Comparison of ENCODE assay signal across 17 cellular contexts in the genomic region with DNA sequence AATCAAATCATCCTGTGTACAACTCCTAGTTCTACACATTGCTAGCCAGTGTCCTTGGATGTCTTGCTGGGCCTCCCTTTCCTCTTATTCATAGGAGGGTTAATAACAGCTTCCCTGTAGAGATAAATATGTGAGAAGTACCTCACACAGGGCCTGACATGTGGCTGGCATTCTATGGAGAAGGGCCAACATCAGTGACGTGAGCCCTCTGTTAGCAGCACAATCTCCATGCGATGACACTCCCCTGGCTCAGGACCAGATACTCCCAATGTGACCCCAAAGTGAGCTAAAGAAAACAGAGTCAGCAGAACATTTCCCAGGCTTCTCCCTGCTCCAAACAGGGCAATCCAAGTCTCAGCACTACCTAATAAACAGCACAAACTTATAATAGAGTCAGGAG.
DNase-seq lines count a peak whose midpoint lies in the region; ATAC-seq and TF ChIP-seq lines count a peak whose summit lies in the region.
"Had no signal": no experiment of that assay in that cellular context is flagged by ENCODE, and none has a peak within 500 bp of the region (broad histone marks: within the 10 kb centered on the region; RNA-seq: fewer than 3 reads in every experiment).

No MANE protein-coding gene starts in this region.

- in situ Hi-C loops in brain microvascular endothelial cell (cut with HindIII; ENCODE audit: low pct_ligation_motif_present, low sequenced_read_pairs), result no loop called here

- DNase-seq in NCI-H2227 treated with DMSO at 0.1 percent for 48 hours (lab: John Stamatoyannopoulos, UW) (peak; percentile 29), brain microvascular endothelial cell (peak; percentile 84), left ventricle myocardium superior (peak; percentile 78), psoas muscle (no peak), tibial nerve (ENCODE audit: low spot score in 2 of 2) (no peak), T1000 (lab: John Stamatoyannopoulos, UW) (no peak), NOMO-1 (lab: John Stamatoyannopoulos, UW; ENCODE audit: unreplicated experiment in 2 of 2) (no peak)
- no peak for DNase-seq in stimulated activated naive CD8-positive, alpha-beta T cell treated with anti-CD3 and anti-CD28 coated beads, Interleukin-15, Interleukin-2, amounts not matched to agents 100 U/mL and 50 U/mL, for 24 hours
- DNase-seq: activated CD4-positive, alpha-beta T cell treated with anti-CD3 and anti-CD28 coated beads, Interleukin-2, amount 50 U/mL, for 1 hour; activated naive CD4-positive, alpha-beta T cell treated with Interleukin-2 at 50 U/mL for 16 hours; naive thymus-derived CD4-positive, alpha-beta T cell; NCI-H1092; stimulated activated CD4-positive, alpha-beta T cell treated with anti-CD3 and anti-CD28 coated beads, Interleukin-12 subunit alpha, Interleukin-12 subunit beta, amount 100 ng/mL, for 4 hours; SW 1271 had no signal

- no peak for TF ChIP-seq EP300 in tibial nerve (IDR thresholded peaks at IDR 0.05)

- H3K27ac ChIP-seq in brain microvascular endothelial cell (no peak overlapping the region), psoas muscle (no peak overlapping the region), tibial nerve (no peak overlapping the region)
- H3K27ac ChIP-seq: ascending aorta, KMS-11, thoracic aorta had no signal

- H3K27me3 ChIP-seq in brain microvascular endothelial cell (replicated peaks) (no peaks in the 10 kb centered on the region), psoas muscle (ENCODE audit: insufficient read depth in 3 of 3, low read length in 2 of 3) (no peaks in the 10 kb centered on the region), tibial nerve (no peaks in the 10 kb centered on the region)
- H3K27me3 ChIP-seq: ascending aorta had no signal

- no peaks in the 10 kb centered on the region for H3K4me1 ChIP-seq in psoas muscle
- H3K4me1 ChIP-seq in tibial nerve, result no peaks in the 10 kb centered on the region
- H3K4me1 ChIP-seq: ascending aorta had no signal

- H3K4me3 ChIP-seq in brain microvascular endothelial cell (ENCODE audit: low read depth, low read length), result no peak overlapping the region
- no peak overlapping the region for H3K4me3 ChIP-seq in psoas muscle
- no peak overlapping the region for H3K4me3 ChIP-seq in tibial nerve
- H3K4me3 ChIP-seq: ascending aorta, thoracic aorta had no signal

- 6 to 23% (median 18%) methylated on average over 2 of the region's 2 CpGs for WGBS in psoas muscle, 3 donors
- WGBS in tibial nerve, 2 donors, result 32 to 52% methylated on average over 2 of the region's 2 CpGs

- no peak for TF ChIP-seq CTCF in brain microvascular endothelial cell (IDR thresholded peaks at IDR 0.05; ENCODE audit: low read depth, low read length, missing control alignments)
- TF ChIP-seq CTCF in psoas muscle (IDR thresholded peaks at IDR 0.05), result no peak
- no peak for TF ChIP-seq CTCF in tibial nerve (IDR thresholded peaks at IDR 0.05)

- no peak for TF ChIP-seq POLR2A in tibial nerve (IDR thresholded peaks at IDR 0.05)

- intact Hi-C loops in left ventricle myocardium superior (cut with micrococcal nuclease) (no loop called here), psoas muscle (cut with DNase I) (no loop called here)

- H3K36me3 ChIP-seq in brain microvascular endothelial cell (replicated peaks) (no peaks in the 10 kb centered on the region), psoas muscle (ENCODE audit: insufficient read depth in 1 of 2, low read depth in 1 of 2) (no peaks in the 10 kb centered on the region), tibial nerve (no peaks in the 10 kb centered on the region)
- H3K36me3 ChIP-seq: ascending aorta, thoracic aorta had no signal

- H3K9me3 ChIP-seq in psoas muscle (no peaks in the 10 kb centered on the region), tibial nerve (peaks cover 0 to 2% (median 0%) of the 10 kb centered on the region in 4 donors)
- H3K9me3 ChIP-seq: ascending aorta, thoracic aorta had no signal

- ATAC-seq in left ventricle myocardium superior, result peak; percentile 97
- peak in 3 of 4 donors; percentile 32 to 62 (median 32) for ATAC-seq in psoas muscle
- ATAC-seq in stimulated activated naive CD8-positive, alpha-beta T cell treated with anti-CD3 and anti-CD28 coated beads, Interleukin-15, Interleukin-2, amounts not matched to agents 100 U/mL and 50 U/mL, for 24 hours, result no peak
- ATAC-seq: naive thymus-derived CD4-positive, alpha-beta T cell had no signal

Comparison
In these comparisons a context has a peak if more than half of its experiments do, and no peak if none do; other contexts are left out.
1. DNase-seq: peak in NCI-H2227 treated with DMSO at 0.1 percent for 48 hours (single experiment), brain microvascular endothelial cell (single experiment) and left ventricle myocardium superior (single experiment); none in psoas muscle (0 of 2), tibial nerve (0 of 2), T1000 (single experiment), NOMO-1 (0 of 2) and stimulated activated naive CD8-positive, alpha-beta T cell treated with anti-CD3 and anti-CD28 coated beads, Interleukin-15, Interleukin-2, amounts not matched to agents 100 U/mL and 50 U/mL, for 24 hours (single experiment).